Comparison of ENCODE assay signal across 8 cellular contexts in genomic region chr3:129228891-129229585, GRCh38. TPM values are rescaled to one million over a fixed set of nuclear protein-coding genes. Genes with fewer than 3 reads are reported as not detected.
DNase-seq lines count a peak whose midpoint lies in the region; ATAC-seq and TF ChIP-seq lines count a peak whose summit lies in the region.

No MANE protein-coding gene starts in this region.

- H3F3A ChIP-seq in OCI-LY1 (ENCODE audit: insufficient read depth, low read length): 0 out of 2 replicates have a peak, but pooled peaks cover 4% of the 10 kb centered on the region

- peaks cover 31% of the 10 kb centered on the region for H3K4me1 ChIP-seq in OCI-LY1 (ENCODE audit: insufficient read depth, low read length, severe bottlenecking)

- no peak overlapping the region for H3K27ac ChIP-seq in OCI-LY1 (ENCODE audit: low read depth, low read length, poor library complexity, severe bottlenecking)

- H3K4me3 ChIP-seq in OCI-LY1 (ENCODE audit: low read depth, low read length, poor library complexity, severe bottlenecking): no peak overlapping the region

- no peaks in the 10 kb centered on the region for H4K20me1 ChIP-seq in OCI-LY1 (ENCODE audit: insufficient read depth, low read length)

- no peaks in the 10 kb centered on the region for H3K79me2 ChIP-seq in OCI-LY1 (ENCODE audit: insufficient read depth, low read length)

- TF ChIP-seq CTCF in OCI-LY1 (IDR thresholded peaks at IDR 0.05; ENCODE audit: low read length): peak; percentile 30; the same call in 1 of the 2 replicates

- H3K36me3 ChIP-seq in OCI-LY1 (ENCODE audit: insufficient read depth, low read length): no peaks in the 10 kb centered on the region

- ATAC-seq in esophagus mucosa: peak; percentile 63

- no peak overlapping the region for H3K4me2 ChIP-seq in OCI-LY1 (ENCODE audit: low read length)

- DNase-seq in EL (peak; percentile 87), non-pigmented ciliary epithelial cell (ENCODE audit: low read depth) (peak; percentile 60), NCI-H1048 (lab: John Stamatoyannopoulos, UW) (no peak), NCI-H748 (lab: John Stamatoyannopoulos, UW; ENCODE audit: unreplicated experiment) (no peak), cerebellar cortex (ENCODE audit: low spot score) (no peak)
- no peak for DNase-seq in activated CD4-positive, CD25-positive, alpha-beta regulatory T cell treated with anti-CD3 and anti-CD28 coated beads, Interleukin-2, amount 50 U/mL, for 72 hours

- H3K9me2 ChIP-seq in OCI-LY1 (ENCODE audit: low read depth, low read length): no peaks in the 10 kb centered on the region

- H3K27me3 ChIP-seq in OCI-LY1 (ENCODE audit: insufficient read depth, low read length): no peaks in the 10 kb centered on the region

- no peak overlapping the region for H3K9ac ChIP-seq in OCI-LY1 (ENCODE audit: low read length)

- no peak overlapping the region for H2AFZ ChIP-seq in OCI-LY1 (ENCODE audit: low read length)

- H3K9me3 ChIP-seq in OCI-LY1 (ENCODE audit: low read length): no peaks in the 10 kb centered on the region

RNA-seq across cellular contexts. Expression of gene COPG1, which starts 20.4 kb away (rescaled TPM):
- total RNA-seq in esophagus mucosa: 87.8 TPM

RNA-seq across cellular contexts. Expression of gene CNBP, which starts 45.3 kb away (rescaled TPM):
- total RNA-seq in esophagus mucosa: 236 TPM

RNA-seq across cellular contexts. Expression of gene HMCES, which starts 49.6 kb away (rescaled TPM):
- 37.2 TPM for total RNA-seq in esophagus mucosa

Comparison
In these comparisons a context has a peak if more than half of its experiments do, and no peak if none do; other contexts are left out.
1. DNase-seq: peak in EL (single experiment) and non-pigmented ciliary epithelial cell (single experiment); none in NCI-H1048 (single experiment), NCI-H748 (single experiment), activated CD4-positive, CD25-positive, alpha-beta regulatory T cell treated with anti-CD3 and anti-CD28 coated beads, Interleukin-2, amount 50 U/mL, for 72 hours (single experiment) and cerebellar cortex (single experiment).